9 cellular contexts compared by ENCODE assay signal in genomic region chr15:74788042-74788715, GRCh38. TPM values are rescaled to one million over a fixed set of nuclear protein-coding genes. Genes with fewer than 3 reads are reported as not detected.
DNase-seq lines count a peak whose midpoint lies in the region; ATAC-seq and TF ChIP-seq lines count a peak whose summit lies in the region.
"Had no signal": no experiment of that assay in that cellular context is flagged by ENCODE, and none has a peak within 500 bp of the region (broad histone marks: within the 10 kb centered on the region; RNA-seq: fewer than 3 reads in every experiment).

No MANE protein-coding gene starts in this region.

- H3K4me1 ChIP-seq in esophagus muscularis mucosa (peaks cover 93 to 98% (median 96%) of the 10 kb centered on the region in 4 donors), stomach (peaks cover 92 to 100% (median 95%) of the 10 kb centered on the region in 4 donors)

- H3K36me3 Mint-ChIP-seq in activated CD4-positive, alpha-beta T cell treated with anti-CD3 and anti-CD28 coated beads, Interleukin-2, amount 10 ng/mL, durations not matched to agents 24 days and 14 days (ENCODE audit: low read depth): peaks cover 66% of the 10 kb centered on the region

- peak overlapping the region; percentile 99 for H3K27ac Mint-ChIP-seq in activated CD4-positive, alpha-beta T cell treated with anti-CD3 and anti-CD28 coated beads, Interleukin-2, amount 10 ng/mL, durations not matched to agents 24 days and 14 days

- TF ChIP-seq CTCF in esophagus muscularis mucosa (IDR thresholded peaks at IDR 0.05): no peak
- no peak for TF ChIP-seq CTCF in stomach (IDR thresholded peaks at IDR 0.05)

- ATAC-seq in GM18861 (IDR thresholded peaks at IDR 0.05; ENCODE audit: unreplicated experiment): no peak

- peak overlapping the region; percentile 96 for H3K4me3 Mint-ChIP-seq in activated CD4-positive, alpha-beta T cell treated with anti-CD3 and anti-CD28 coated beads, Interleukin-2, amount 10 ng/mL, durations not matched to agents 24 days and 14 days

- no peaks in the 10 kb centered on the region for H3K27me3 ChIP-seq in esophagus muscularis mucosa
- no peaks in the 10 kb centered on the region for H3K27me3 ChIP-seq in stomach

- TF ChIP-seq EP300 in esophagus muscularis mucosa (IDR thresholded peaks at IDR 0.05): no peak
- TF ChIP-seq EP300 in stomach (IDR thresholded peaks at IDR 0.05): no peak

- intact Hi-C loops in activated CD4-positive, alpha-beta T cell treated with anti-CD3 and anti-CD28 coated beads, Interleukin-2, amount 10 ng/mL, durations not matched to agents 24 days and 14 days (cut with micrococcal nuclease): loop anchor here (1.0 to 10.0 kb wide), 9 partner anchors 8 to 837 kb away; partner anchors contain the start of genes C15orf39, RPP25, SIN3A and SNUPN
- intact Hi-C loops in esophagus muscularis mucosa (cut with DNase I) (no loop called here), stomach (cut with DNase I; ENCODE audit: low total_unique reads) (no loop called here)

- H3K9me3 Mint-ChIP-seq in activated CD4-positive, alpha-beta T cell treated with anti-CD3 and anti-CD28 coated beads, Interleukin-2, amount 10 ng/mL, durations not matched to agents 24 days and 14 days: no peaks in the 10 kb centered on the region

- no peaks in the 10 kb centered on the region for H3K27me3 Mint-ChIP-seq in activated CD4-positive, alpha-beta T cell treated with anti-CD3 and anti-CD28 coated beads, Interleukin-2, amount 10 ng/mL, durations not matched to agents 24 days and 14 days

- no peak for DNase-seq in activated CD4-positive, alpha-beta T cell treated with anti-CD3 and anti-CD28 coated beads, Interleukin-2, amount 10 ng/mL, durations not matched to agents 24 days and 14 days
- no peak for DNase-seq in activated CD4-positive, alpha-beta T cell treated with anti-CD3 and anti-CD28 coated beads for 4 hours
- peak; percentile 35 for DNase-seq in RPMI8226
- DNase-seq in esophagus muscularis mucosa (ENCODE audit: extremely low spot score): no peak
- DNase-seq in stomach: no peak
- no peak for DNase-seq in NCI-H226
- no peak for DNase-seq in SW 1271 (lab: John Stamatoyannopoulos, UW)

- H3K4me3 ChIP-seq in esophagus muscularis mucosa: no peak overlapping the region
- peak overlapping the region in 3 of 4 donors; percentile 21 to 46 (median 26) for H3K4me3 ChIP-seq in stomach
- H3K4me3 ChIP-seq: PC-9 had no signal

- H3K36me3 ChIP-seq in esophagus muscularis mucosa (no peaks in the 10 kb centered on the region), stomach (no peaks in the 10 kb centered on the region)

- TF ChIP-seq POLR2A in esophagus muscularis mucosa (IDR thresholded peaks at IDR 0.05; ENCODE audit: low read depth) (no peak), stomach (IDR thresholded peaks at IDR 0.05) (no peak)

- peak overlapping the region; percentile 57 to 72 (median 66) for H3K27ac ChIP-seq in esophagus muscularis mucosa (replicated peaks in 1 of 4)
- H3K27ac ChIP-seq in stomach: peak overlapping the region; percentile 60 to 95 (median 89)
- H3K27ac ChIP-seq: PC-9 had no signal

- WGBS in esophagus muscularis mucosa: 66% methylated on average over 8 of the region's 8 CpGs
- 29 to 52% (median 42%) methylated on average over 7 to 8 of the region's 8 CpGs for WGBS in stomach, 5 donors

- H3K4me1 Mint-ChIP-seq in activated CD4-positive, alpha-beta T cell treated with anti-CD3 and anti-CD28 coated beads, Interleukin-2, amount 10 ng/mL, durations not matched to agents 24 days and 14 days: peaks cover 72% of the 10 kb centered on the region

- H3K9me3 ChIP-seq in esophagus muscularis mucosa (no peaks in the 10 kb centered on the region), stomach (no peaks in the 10 kb centered on the region)

RNA-seq across cellular contexts. Expression of gene CSK, which starts 6.3 kb away (rescaled TPM):
- 332 and 340 TPM in 2 replicates for total RNA-seq in activated CD4-positive, alpha-beta T cell treated with anti-CD3 and anti-CD28 coated beads, Interleukin-2, amount 10 ng/mL, durations not matched to agents 24 days and 14 days
- total RNA-seq in esophagus muscularis mucosa (10 to 100 TPM; 14.0 to 28.7 (median 21.9) TPM), stomach (10 to 100 TPM; 15.2 to 61.0 (median 20.7) TPM)
- 10 to 100 TPM; 21.8 to 33.4 (median 26.2) TPM for polyA plus RNA-seq in stomach

RNA-seq across cellular contexts. Expression of gene LMAN1L, which starts 24.5 kb away (rescaled TPM):
- 0.33 and 0.36 TPM in 2 replicates for total RNA-seq in activated CD4-positive, alpha-beta T cell treated with anti-CD3 and anti-CD28 coated beads, Interleukin-2, amount 10 ng/mL, durations not matched to agents 24 days and 14 days
- under 1 TPM in 1 of 4 donors, not detected in 3; 0.66 TPM for total RNA-seq in esophagus muscularis mucosa
- total RNA-seq in stomach: 10 to 100 TPM in 1 of 5 donors, 1 to 10 TPM in 1, not detected in 3; 5.9 to 83.5 TPM
- polyA plus RNA-seq in stomach: not detected
- total RNA-seq: PC-9 had no signal

RNA-seq across cellular contexts. Expression of gene CPLX3, which starts 38.2 kb away (rescaled TPM):
- total RNA-seq in activated CD4-positive, alpha-beta T cell treated with anti-CD3 and anti-CD28 coated beads, Interleukin-2, amount 10 ng/mL, durations not matched to agents 24 days and 14 days: 0.09 TPM in 2 replicates
- total RNA-seq in esophagus muscularis mucosa: under 1 TPM in 1 of 4 donors, not detected in 3; 0.33 TPM
- total RNA-seq in stomach: 10 to 100 TPM in 2 of 5 donors, not detected in 3; 37.5 to 57.8 TPM
- polyA plus RNA-seq in stomach: 1 to 10 TPM in 1 of 3 donors, under 1 TPM in 1, not detected in 1; 0.61 to 1.4 TPM
- total RNA-seq: PC-9 had no signal

RNA-seq across cellular contexts. Expression of gene CYP1A2, which starts 39.5 kb away (rescaled TPM):
- not detected in 2 replicates for total RNA-seq in activated CD4-positive, alpha-beta T cell treated with anti-CD3 and anti-CD28 coated beads, Interleukin-2, amount 10 ng/mL, durations not matched to agents 24 days and 14 days
- total RNA-seq in esophagus muscularis mucosa (not detected), stomach (not detected)
- polyA plus RNA-seq in stomach: not detected
- total RNA-seq: PC-9 had no signal

RNA-seq across cellular contexts. Expression of gene ULK3, which starts 54.8 kb away (rescaled TPM):
- 52.6 and 57.3 TPM in 2 replicates for total RNA-seq in activated CD4-positive, alpha-beta T cell treated with anti-CD3 and anti-CD28 coated beads, Interleukin-2, amount 10 ng/mL, durations not matched to agents 24 days and 14 days
- total RNA-seq in esophagus muscularis mucosa: 10 to 100 TPM; 24.5 to 49.2 (median 35.4) TPM
- 100 to 1,000 TPM in 2 of 5 donors, 10 to 100 TPM in 3; 25.0 to 251 (median 50.7) TPM for total RNA-seq in stomach
- 10 to 100 TPM; 19.4 to 42.4 (median 24.0) TPM for polyA plus RNA-seq in stomach

Comparison
In these comparisons a context has a peak if more than half of its experiments do, and no peak if none do; other contexts are left out.
1. H3K4me3 ChIP-seq: peak in stomach (3 of 4); none in esophagus muscularis mucosa (0 of 4).